In genomic region chr7:44491229-44491628, GRCh38 we compare ENCODE assay signal across 8 cellular contexts. TPM values are rescaled to one million over a fixed set of nuclear protein-coding genes. Genes with fewer than 3 reads are reported as not detected.
DNase-seq lines count a peak whose midpoint lies in the region; ATAC-seq and TF ChIP-seq lines count a peak whose summit lies in the region.

No MANE protein-coding gene starts in this region.

- intact Hi-C loops in left lung (cut with DNase I) = no loop called here
- intact Hi-C loops in thyroid gland (cut with DNase I) = no loop called here

- peaks cover 17 to 42% of the 10 kb centered on the region in 2 donors for H3K4me1 ChIP-seq in left lung
- peaks cover 13 to 28% of the 10 kb centered on the region in 2 donors for H3K4me1 ChIP-seq in thyroid gland

- no peak for ATAC-seq in activated naive CD8-positive, alpha-beta T cell treated with anti-CD3 and anti-CD28 coated beads, Interleukin-2, amount 50 U/mL, for 24 hours
- ATAC-seq in left lung (no peak), HG03565 (IDR thresholded peaks at IDR 0.05; ENCODE audit: unreplicated experiment) (no peak)

- H3K9me3 ChIP-seq in left lung = no peaks in the 10 kb centered on the region
- no peaks in the 10 kb centered on the region for H3K9me3 ChIP-seq in thyroid gland

- no peaks in the 10 kb centered on the region for H3K9me3 Mint-ChIP-seq in activated T-cell treated with anti-CD3 and anti-CD28 coated beads, Interleukin-2, amount 50 U/mL, for 24 hours
- no peaks in the 10 kb centered on the region for H3K9me3 Mint-ChIP-seq in activated naive CD8-positive, alpha-beta T cell treated with anti-CD3 and anti-CD28 coated beads, Interleukin-2, amount 50 U/mL, for 24 hours

- H3K4me3 ChIP-seq in left lung (peak overlapping the region; percentile 75 to 86), thyroid gland (replicated peaks in 1 of 3) (peak overlapping the region; percentile 45 to 86 (median 64))

- no peak for TF ChIP-seq POLR2A in thyroid gland (IDR thresholded peaks at IDR 0.05)

- 9 to 11% methylated on average over 3 of the region's 3 CpGs for WGBS in thyroid gland, 2 donors

- peaks cover 38% of the 10 kb centered on the region for H3K4me1 Mint-ChIP-seq in activated T-cell treated with anti-CD3 and anti-CD28 coated beads, Interleukin-2, amount 50 U/mL, for 24 hours (ENCODE audit: low read depth)
- peaks cover 44% of the 10 kb centered on the region for H3K4me1 Mint-ChIP-seq in activated naive CD8-positive, alpha-beta T cell treated with anti-CD3 and anti-CD28 coated beads, Interleukin-2, amount 50 U/mL, for 24 hours

- TF ChIP-seq CTCF in left lung (IDR thresholded peaks at IDR 0.05) = no peak
- no peak for TF ChIP-seq CTCF in thyroid gland (IDR thresholded peaks at IDR 0.05)

- DNase-seq in activated T-cell treated with anti-CD3 and anti-CD28 coated beads, Interleukin-2, amount 50 U/mL, for 24 hours = no peak
- no peak for DNase-seq in activated T-cell treated with anti-CD3 and anti-CD28 coated beads for 4 hours
- DNase-seq in activated naive CD8-positive, alpha-beta T cell treated with anti-CD3 and anti-CD28 coated beads, Interleukin-2, amount 50 U/mL, for 24 hours = no peak
- no peak for DNase-seq in left lung
- DNase-seq in thyroid gland = no peak
- DNase-seq in HCEC 1CT = no peak
- DNase-seq in medulla oblongata (ENCODE audit: extremely low spot score) = no peak

- peak overlapping the region; percentile 99 for H3K27ac Mint-ChIP-seq in activated T-cell treated with anti-CD3 and anti-CD28 coated beads, Interleukin-2, amount 50 U/mL, for 24 hours
- H3K27ac Mint-ChIP-seq in activated naive CD8-positive, alpha-beta T cell treated with anti-CD3 and anti-CD28 coated beads, Interleukin-2, amount 50 U/mL, for 24 hours = peak overlapping the region; percentile 97

- H3K27me3 Mint-ChIP-seq in activated T-cell treated with anti-CD3 and anti-CD28 coated beads, Interleukin-2, amount 50 U/mL, for 24 hours = no peaks in the 10 kb centered on the region
- peaks cover 2% of the 10 kb centered on the region for H3K27me3 Mint-ChIP-seq in activated naive CD8-positive, alpha-beta T cell treated with anti-CD3 and anti-CD28 coated beads, Interleukin-2, amount 50 U/mL, for 24 hours

- H3K27me3 ChIP-seq in left lung (peaks cover 0 to 4% of the 10 kb centered on the region in 2 donors), thyroid gland (no peaks in the 10 kb centered on the region)

- H3K4me3 Mint-ChIP-seq in activated T-cell treated with anti-CD3 and anti-CD28 coated beads, Interleukin-2, amount 50 U/mL, for 24 hours = peak overlapping the region; percentile 88
- H3K4me3 Mint-ChIP-seq in activated naive CD8-positive, alpha-beta T cell treated with anti-CD3 and anti-CD28 coated beads, Interleukin-2, amount 50 U/mL, for 24 hours = peak overlapping the region; percentile 89

- H3K27ac ChIP-seq in left lung (peak overlapping the region; percentile 97), thyroid gland (peak overlapping the region in 1 of 3 donors; percentile 95)

- peaks cover 30% of the 10 kb centered on the region for H3K36me3 Mint-ChIP-seq in activated T-cell treated with anti-CD3 and anti-CD28 coated beads, Interleukin-2, amount 50 U/mL, for 24 hours (ENCODE audit: low read depth)
- peaks cover 11% of the 10 kb centered on the region for H3K36me3 Mint-ChIP-seq in activated naive CD8-positive, alpha-beta T cell treated with anti-CD3 and anti-CD28 coated beads, Interleukin-2, amount 50 U/mL, for 24 hours (ENCODE audit: low read depth)

- H3K36me3 ChIP-seq in left lung (no peaks in the 10 kb centered on the region), thyroid gland (no peaks in the 10 kb centered on the region)

RNA-seq across cellular contexts. Expression of gene NUDCD3, which starts 0.8 kb away (rescaled TPM):
- total RNA-seq in left lung = 10 to 100 TPM; 90.1 to 93.4 TPM
- 10 to 100 TPM; 41.4 to 76.9 (median 52.0) TPM for total RNA-seq in thyroid gland

RNA-seq across cellular contexts. Expression of gene NPC1L1, which starts 49.9 kb away (rescaled TPM):
- total RNA-seq in left lung = under 1 TPM in 1 of 2 donors, not detected in 1; 0.06 TPM
- not detected for total RNA-seq in thyroid gland
